Comparison of ENCODE assay signal across 1 cellular context in the genomic region with DNA sequence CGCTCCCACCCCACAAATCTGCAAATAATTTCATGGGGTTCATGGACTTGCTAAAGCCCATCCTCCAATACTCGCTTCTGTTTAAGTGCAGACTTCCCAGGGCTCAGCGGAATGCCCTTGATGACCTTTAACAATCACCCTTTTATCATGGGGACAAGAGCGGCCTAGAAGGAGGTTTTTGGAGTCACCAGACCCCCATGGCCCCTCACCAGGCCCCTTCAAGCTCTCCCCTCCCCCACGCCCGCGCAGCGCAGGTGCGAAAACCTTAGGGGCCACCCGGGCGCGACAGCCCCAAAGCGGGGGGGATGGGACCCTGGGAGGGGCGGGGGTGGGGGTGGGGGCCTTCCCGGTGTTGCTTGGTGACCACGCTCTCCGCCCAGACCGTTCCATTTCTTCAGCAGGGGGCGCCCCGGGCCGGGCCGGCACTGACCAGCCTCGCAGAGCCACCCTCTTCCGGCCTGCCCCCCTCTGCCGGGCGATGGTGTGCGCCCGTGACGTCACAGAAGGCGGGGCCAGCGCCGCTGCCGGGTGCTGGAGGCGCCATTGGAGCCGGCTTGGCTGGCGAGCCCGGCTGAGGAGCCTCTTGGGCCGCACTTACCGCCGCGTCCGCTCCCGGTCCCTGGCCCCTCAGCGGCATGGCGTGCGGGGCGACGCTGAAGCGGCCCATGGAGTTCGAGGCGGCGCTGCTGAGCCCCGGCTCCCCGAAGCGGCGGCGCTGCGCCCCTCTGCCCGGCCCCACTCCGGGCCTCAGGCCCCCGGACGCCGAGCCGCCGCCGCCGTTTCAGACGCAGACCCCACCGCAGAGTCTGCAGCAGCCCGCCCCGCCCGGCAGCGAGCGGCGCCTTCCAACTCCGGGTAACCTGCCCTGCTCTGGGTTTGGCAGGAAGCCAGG.
TF ChIP-seq lines count a peak whose summit lies in the region.

A gene with protein sequence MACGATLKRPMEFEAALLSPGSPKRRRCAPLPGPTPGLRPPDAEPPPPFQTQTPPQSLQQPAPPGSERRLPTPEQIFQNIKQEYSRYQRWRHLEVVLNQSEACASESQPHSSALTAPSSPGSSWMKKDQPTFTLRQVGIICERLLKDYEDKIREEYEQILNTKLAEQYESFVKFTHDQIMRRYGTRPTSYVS (plus strand): TSS at position 531 of the 892 bp plus-strand sequence. CDS start 105 bp downstream, at position 636.

TF ChIP-seq in K562, 482 proteins besides CTCF, POLR2A, EP300 and RAD21 (continued from another document and continues in another):
- TF ChIP-seq, protein P1, sequence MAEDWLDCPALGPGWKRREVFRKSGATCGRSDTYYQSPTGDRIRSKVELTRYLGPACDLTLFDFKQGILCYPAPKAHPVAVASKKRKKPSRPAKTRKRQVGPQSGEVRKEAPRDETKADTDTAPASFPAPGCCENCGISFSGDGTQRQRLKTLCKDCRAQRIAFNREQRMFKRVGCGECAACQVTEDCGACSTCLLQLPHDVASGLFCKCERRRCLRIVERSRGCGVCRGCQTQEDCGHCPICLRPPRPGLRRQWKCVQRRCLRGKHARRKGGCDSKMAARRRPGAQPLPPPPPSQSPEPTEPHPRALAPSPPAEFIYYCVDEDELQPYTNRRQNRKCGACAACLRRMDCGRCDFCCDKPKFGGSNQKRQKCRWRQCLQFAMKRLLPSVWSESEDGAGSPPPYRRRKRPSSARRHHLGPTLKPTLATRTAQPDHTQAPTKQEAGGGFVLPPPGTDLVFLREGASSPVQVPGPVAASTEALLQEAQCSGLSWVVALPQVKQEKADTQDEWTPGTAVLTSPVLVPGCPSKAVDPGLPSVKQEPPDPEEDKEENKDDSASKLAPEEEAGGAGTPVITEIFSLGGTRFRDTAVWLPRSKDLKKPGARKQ (CRISPR knock-in tag; IDR thresholded peaks at IDR 0.05): no peak
- TF ChIP-seq THRAP3 (IDR thresholded peaks at IDR 0.05; ENCODE audit: borderline replicate concordance) (no peak), MTA2 (IDR thresholded peaks at IDR 0.05; ENCODE audit: low read depth) (no peak), ZNF41 (CRISPR knock-in tag; conservative IDR thresholded peaks at IDR 0.05) (no peak), ZFP30 (CRISPR knock-in tag; IDR thresholded peaks at IDR 0.05; ENCODE audit: borderline replicate concordance) (no peak), ASH1L (IDR thresholded peaks at IDR 0.05; ENCODE audit: borderline replicate concordance, low read depth, partially characterized antibody) (no peak), ZNF77 (CRISPR knock-in tag; IDR thresholded peaks at IDR 0.05) (no peak), KDM4B (IDR thresholded peaks at IDR 0.05; ENCODE audit: borderline replicate concordance in 2 of 2, low read depth in 1 of 2) (peak in 1 of 2 experiments; percentile 84; a peak in 1 of 4 replicates), ZBED1 (IDR thresholded peaks at IDR 0.05) (no peak), SMARCE1 (IDR thresholded peaks at IDR 0.05) (no peak), CXXC5 (CRISPR knock-in tag; IDR thresholded peaks at IDR 0.05) (peak; percentile 80), CBFB (CRISPR knock-in tag; IDR thresholded peaks at IDR 0.05) (no peak), CBX8 (IDR thresholded peaks at IDR 0.05; ENCODE audit: borderline replicate concordance, extremely low read depth, low read depth, low read length, poor library complexity, severe bottlenecking) (no peak), E2F3 (CRISPR knock-in tag; IDR thresholded peaks at IDR 0.05) (0 out of 2 replicates have a peak, but pooled peaks have one; percentile 32), SNIP1 (IDR thresholded peaks at IDR 0.05; ENCODE audit: low read depth) (no peak), TGIF2 (CRISPR knock-in tag; IDR thresholded peaks at IDR 0.05) (no peak), ZNF316 (IDR thresholded peaks at IDR 0.05) (no peak), GABPB2 (CRISPR knock-in tag; conservative IDR thresholded peaks at IDR 0.05) (no peak), ZNF217 (CRISPR knock-in tag; IDR thresholded peaks at IDR 0.05) (no peak), SREBF1 (IDR thresholded peaks at IDR 0.05; ENCODE audit: borderline replicate concordance, low read depth, low read length) (peak; percentile 96), TBL1XR1 (IDR thresholded peaks at IDR 0.05; ENCODE audit: low read length in 2 of 2) (peak; percentile 13 to 59; a peak in 2 of 4 replicates), ZNF263 (CRISPR knock-in tag; IDR thresholded peaks at IDR 0.05; ENCODE audit: borderline replicate concordance) (no peak), SPI1 (IDR thresholded peaks at IDR 0.05; ENCODE audit: borderline replicate concordance, low read depth, low read length) (no peak), HDAC8 (tag; IDR thresholded peaks at IDR 0.05) (no peak)
- TF ChIP-seq, protein P2, sequence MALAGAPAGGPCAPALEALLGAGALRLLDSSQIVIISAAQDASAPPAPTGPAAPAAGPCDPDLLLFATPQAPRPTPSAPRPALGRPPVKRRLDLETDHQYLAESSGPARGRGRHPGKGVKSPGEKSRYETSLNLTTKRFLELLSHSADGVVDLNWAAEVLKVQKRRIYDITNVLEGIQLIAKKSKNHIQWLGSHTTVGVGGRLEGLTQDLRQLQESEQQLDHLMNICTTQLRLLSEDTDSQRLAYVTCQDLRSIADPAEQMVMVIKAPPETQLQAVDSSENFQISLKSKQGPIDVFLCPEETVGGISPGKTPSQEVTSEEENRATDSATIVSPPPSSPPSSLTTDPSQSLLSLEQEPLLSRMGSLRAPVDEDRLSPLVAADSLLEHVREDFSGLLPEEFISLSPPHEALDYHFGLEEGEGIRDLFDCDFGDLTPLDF (CRISPR knock-in tag; IDR thresholded peaks at IDR 0.05): no peak
- TF ChIP-seq, protein P3, sequence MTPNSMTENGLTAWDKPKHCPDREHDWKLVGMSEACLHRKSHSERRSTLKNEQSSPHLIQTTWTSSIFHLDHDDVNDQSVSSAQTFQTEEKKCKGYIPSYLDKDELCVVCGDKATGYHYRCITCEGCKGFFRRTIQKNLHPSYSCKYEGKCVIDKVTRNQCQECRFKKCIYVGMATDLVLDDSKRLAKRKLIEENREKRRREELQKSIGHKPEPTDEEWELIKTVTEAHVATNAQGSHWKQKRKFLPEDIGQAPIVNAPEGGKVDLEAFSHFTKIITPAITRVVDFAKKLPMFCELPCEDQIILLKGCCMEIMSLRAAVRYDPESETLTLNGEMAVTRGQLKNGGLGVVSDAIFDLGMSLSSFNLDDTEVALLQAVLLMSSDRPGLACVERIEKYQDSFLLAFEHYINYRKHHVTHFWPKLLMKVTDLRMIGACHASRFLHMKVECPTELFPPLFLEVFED (CRISPR knock-in tag; conservative IDR thresholded peaks at IDR 0.05): no peak
- TF ChIP-seq, protein P4, sequence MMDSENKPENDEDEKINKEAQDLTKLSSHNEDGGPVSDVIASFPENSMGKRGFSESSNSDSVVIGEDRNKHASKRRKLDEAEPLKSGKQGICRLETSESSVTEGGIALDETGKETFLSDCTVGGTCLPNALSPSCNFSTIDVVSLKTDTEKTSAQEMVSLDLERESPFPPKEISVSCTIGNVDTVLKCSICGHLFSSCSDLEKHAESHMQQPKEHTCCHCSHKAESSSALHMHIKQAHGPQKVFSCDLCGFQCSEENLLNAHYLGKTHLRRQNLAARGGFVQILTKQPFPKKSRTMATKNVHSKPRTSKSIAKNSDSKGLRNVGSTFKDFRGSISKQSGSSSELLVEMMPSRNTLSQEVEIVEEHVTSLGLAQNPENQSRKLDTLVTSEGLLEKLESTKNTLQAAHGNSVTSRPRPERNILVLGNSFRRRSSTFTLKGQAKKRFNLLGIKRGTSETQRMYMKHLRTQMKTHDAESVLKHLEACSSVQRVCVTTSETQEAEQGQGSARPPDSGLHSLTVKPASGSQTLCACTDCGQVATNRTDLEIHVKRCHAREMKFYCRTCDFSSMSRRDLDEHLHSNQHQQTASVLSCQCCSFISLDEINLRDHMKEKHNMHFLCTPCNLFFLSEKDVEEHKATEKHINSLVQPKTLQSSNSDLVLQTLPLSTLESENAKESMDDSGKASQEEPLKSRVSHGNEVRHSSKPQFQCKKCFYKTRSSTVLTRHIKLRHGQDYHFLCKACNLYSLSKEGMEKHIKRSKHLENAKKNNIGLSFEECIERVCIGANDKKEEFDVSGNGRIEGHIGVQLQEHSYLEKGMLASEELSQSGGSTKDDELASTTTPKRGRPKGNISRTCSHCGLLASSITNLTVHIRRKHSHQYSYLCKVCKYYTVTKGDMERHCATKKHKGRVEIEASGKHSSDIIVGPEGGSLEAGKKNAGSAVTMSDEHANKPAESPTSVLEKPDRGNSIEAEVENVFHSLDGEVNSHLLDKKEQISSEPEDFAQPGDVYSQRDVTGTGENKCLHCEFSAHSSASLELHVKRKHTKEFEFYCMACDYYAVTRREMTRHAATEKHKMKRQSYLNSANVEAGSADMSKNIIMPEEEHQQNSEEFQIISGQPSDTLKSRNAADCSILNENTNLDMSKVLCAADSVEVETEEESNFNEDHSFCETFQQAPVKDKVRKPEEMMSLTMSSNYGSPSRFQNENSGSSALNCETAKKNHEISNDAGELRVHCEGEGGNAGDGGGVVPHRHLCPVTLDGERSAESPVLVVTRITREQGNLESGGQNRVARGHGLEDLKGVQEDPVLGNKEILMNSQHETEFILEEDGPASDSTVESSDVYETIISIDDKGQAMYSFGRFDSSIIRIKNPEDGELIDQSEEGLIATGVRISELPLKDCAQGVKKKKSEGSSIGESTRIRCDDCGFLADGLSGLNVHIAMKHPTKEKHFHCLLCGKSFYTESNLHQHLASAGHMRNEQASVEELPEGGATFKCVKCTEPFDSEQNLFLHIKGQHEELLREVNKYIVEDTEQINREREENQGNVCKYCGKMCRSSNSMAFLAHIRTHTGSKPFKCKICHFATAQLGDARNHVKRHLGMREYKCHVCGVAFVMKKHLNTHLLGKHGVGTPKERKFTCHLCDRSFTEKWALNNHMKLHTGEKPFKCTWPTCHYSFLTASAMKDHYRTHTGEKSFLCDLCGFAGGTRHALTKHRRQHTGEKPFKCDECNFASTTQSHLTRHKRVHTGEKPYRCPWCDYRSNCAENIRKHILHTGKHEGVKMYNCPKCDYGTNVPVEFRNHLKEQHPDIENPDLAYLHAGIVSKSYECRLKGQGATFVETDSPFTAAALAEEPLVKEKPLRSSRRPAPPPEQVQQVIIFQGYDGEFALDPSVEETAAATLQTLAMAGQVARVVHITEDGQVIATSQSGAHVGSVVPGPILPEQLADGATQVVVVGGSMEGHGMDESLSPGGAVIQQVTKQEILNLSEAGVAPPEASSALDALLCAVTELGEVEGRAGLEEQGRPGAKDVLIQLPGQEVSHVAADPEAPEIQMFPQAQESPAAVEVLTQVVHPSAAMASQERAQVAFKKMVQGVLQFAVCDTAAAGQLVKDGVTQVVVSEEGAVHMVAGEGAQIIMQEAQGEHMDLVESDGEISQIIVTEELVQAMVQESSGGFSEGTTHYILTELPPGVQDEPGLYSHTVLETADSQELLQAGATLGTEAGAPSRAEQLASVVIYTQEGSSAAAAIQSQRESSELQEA (IDR thresholded peaks at IDR 0.05; ENCODE audit: low read depth): no peak
- TF ChIP-seq, protein P5, sequence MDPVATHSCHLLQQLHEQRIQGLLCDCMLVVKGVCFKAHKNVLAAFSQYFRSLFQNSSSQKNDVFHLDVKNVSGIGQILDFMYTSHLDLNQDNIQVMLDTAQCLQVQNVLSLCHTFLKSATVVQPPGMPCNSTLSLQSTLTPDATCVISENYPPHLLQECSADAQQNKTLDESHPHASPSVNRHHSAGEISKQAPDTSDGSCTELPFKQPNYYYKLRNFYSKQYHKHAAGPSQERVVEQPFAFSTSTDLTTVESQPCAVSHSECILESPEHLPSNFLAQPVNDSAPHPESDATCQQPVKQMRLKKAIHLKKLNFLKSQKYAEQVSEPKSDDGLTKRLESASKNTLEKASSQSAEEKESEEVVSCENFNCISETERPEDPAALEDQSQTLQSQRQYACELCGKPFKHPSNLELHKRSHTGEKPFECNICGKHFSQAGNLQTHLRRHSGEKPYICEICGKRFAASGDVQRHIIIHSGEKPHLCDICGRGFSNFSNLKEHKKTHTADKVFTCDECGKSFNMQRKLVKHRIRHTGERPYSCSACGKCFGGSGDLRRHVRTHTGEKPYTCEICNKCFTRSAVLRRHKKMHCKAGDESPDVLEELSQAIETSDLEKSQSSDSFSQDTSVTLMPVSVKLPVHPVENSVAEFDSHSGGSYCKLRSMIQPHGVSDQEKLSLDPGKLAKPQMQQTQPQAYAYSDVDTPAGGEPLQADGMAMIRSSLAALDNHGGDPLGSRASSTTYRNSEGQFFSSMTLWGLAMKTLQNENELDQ (CRISPR knock-in tag; IDR thresholded peaks at IDR 0.05; ENCODE audit: borderline replicate concordance): no peak
- TF ChIP-seq, protein P6, sequence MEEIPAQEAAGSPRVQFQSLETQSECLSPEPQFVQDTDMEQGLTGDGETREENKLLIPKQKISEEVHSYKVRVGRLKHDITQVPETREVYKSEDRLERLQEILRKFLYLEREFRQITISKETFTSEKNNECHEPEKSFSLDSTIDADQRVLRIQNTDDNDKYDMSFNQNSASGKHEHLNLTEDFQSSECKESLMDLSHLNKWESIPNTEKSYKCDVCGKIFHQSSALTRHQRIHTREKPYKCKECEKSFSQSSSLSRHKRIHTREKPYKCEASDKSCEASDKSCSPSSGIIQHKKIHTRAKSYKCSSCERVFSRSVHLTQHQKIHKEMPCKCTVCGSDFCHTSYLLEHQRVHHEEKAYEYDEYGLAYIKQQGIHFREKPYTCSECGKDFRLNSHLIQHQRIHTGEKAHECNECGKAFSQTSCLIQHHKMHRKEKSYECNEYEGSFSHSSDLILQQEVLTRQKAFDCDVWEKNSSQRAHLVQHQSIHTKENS (CRISPR knock-in tag; IDR thresholded peaks at IDR 0.05): no peak
- TF ChIP-seq, protein P7, sequence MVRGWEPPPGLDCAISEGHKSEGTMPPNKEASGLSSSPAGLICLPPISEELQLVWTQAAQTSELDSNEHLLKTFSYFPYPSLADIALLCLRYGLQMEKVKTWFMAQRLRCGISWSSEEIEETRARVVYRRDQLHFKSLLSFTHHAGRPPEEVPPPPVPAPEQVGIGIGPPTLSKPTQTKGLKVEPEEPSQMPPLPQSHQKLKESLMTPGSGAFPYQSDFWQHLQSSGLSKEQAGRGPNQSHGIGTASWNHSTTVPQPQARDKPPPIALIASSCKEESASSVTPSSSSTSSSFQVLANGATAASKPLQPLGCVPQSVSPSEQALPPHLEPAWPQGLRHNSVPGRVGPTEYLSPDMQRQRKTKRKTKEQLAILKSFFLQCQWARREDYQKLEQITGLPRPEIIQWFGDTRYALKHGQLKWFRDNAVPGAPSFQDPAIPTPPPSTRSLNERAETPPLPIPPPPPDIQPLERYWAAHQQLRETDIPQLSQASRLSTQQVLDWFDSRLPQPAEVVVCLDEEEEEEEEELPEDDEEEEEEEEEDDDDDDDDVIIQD (CRISPR knock-in tag; IDR thresholded peaks at IDR 0.05): no peak
- TF ChIP-seq, protein P8, sequence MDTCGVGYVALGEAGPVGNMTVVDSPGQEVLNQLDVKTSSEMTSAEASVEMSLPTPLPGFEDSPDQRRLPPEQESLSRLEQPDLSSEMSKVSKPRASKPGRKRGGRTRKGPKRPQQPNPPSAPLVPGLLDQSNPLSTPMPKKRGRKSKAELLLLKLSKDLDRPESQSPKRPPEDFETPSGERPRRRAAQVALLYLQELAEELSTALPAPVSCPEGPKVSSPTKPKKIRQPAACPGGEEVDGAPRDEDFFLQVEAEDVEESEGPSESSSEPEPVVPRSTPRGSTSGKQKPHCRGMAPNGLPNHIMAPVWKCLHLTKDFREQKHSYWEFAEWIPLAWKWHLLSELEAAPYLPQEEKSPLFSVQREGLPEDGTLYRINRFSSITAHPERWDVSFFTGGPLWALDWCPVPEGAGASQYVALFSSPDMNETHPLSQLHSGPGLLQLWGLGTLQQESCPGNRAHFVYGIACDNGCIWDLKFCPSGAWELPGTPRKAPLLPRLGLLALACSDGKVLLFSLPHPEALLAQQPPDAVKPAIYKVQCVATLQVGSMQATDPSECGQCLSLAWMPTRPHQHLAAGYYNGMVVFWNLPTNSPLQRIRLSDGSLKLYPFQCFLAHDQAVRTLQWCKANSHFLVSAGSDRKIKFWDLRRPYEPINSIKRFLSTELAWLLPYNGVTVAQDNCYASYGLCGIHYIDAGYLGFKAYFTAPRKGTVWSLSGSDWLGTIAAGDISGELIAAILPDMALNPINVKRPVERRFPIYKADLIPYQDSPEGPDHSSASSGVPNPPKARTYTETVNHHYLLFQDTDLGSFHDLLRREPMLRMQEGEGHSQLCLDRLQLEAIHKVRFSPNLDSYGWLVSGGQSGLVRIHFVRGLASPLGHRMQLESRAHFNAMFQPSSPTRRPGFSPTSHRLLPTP (IDR thresholded peaks at IDR 0.05; ENCODE audit: borderline replicate concordance, extremely low read depth, insufficient read length): no peak
